Comparison of ENCODE assay signal across 7 cellular contexts in genomic region chr10:37991655-37992054, GRCh38.
"Had no signal": no experiment of that assay in that cellular context is flagged by ENCODE, and none has a peak within 500 bp of the region (broad histone marks: within the 10 kb centered on the region; RNA-seq: fewer than 3 reads in every experiment).

No MANE protein-coding gene starts in this region.

- H3K27ac ChIP-seq: HL-60 had no signal

- FAIRE-seq: HTR-8/SVneo, K562 had no signal

- DNase-seq: IMR-90, KBM-7, KG1 had no signal

- H3K4me3 Mint-ChIP-seq: IgD-negative memory B cell had no signal

- H3K4me1 Mint-ChIP-seq: IgD-negative memory B cell had no signal

- H3K27ac Mint-ChIP-seq: IgD-negative memory B cell had no signal

- H3K9me3 Mint-ChIP-seq: IgD-negative memory B cell had no signal

- H3K4me3 ChIP-seq: K562 had no signal

- H3K27me3 Mint-ChIP-seq: IgD-negative memory B cell had no signal

- H3K36me3 Mint-ChIP-seq: IgD-negative memory B cell had no signal
